In genomic region chr6:36334832-36335459, GRCh38 we compare ENCODE assay signal across 14 cellular contexts. TPM values are rescaled to one million over a fixed set of nuclear protein-coding genes. Genes with fewer than 3 reads are reported as not detected.
A peak's percentile ranks its signal among the peaks of the same experiment; 100 is the strongest.
DNase-seq lines count a peak whose midpoint lies in the region; ATAC-seq and TF ChIP-seq lines count a peak whose summit lies in the region.
"Had no signal": no experiment of that assay in that cellular context is flagged by ENCODE, and none has a peak within 500 bp of the region (broad histone marks: within the 10 kb centered on the region; RNA-seq: fewer than 3 reads in every experiment).

No MANE protein-coding gene starts in this region.

- DNase-seq in Peyer's patch: peak in 2 of 3 donors; percentile 65 to 67
- peak; percentile 79 for DNase-seq in hepatocyte (ENCODE audit: low spot score)
- DNase-seq in stimulated activated effector memory CD8-positive, alpha-beta T cell treated with anti-CD3 and anti-CD28 coated beads, Interleukin-12 subunit alpha, Interleukin-12 subunit beta, amount 100 ng/mL, for 72 hours (ENCODE audit: low spot score in 2 of 2): no peak
- no peak for DNase-seq in activated CD4-positive, alpha-beta T cell treated with anti-CD3 and anti-CD28 coated beads for 4 hours
- DNase-seq: NCI-H774, spleen, trophoblast cell had no signal

- H3K36me3 ChIP-seq in HUES48 (ENCODE audit: control insufficient read depth, insufficient read depth, low read length): no peaks in the 10 kb centered on the region
- H3K36me3 ChIP-seq in Peyer's patch: no peaks in the 10 kb centered on the region
- no peaks in the 10 kb centered on the region for H3K36me3 ChIP-seq in hepatocyte (replicated peaks; ENCODE audit: insufficient read depth, low read depth)
- H3K36me3 ChIP-seq: spleen had no signal

- H4K20me1 ChIP-seq in hepatocyte (ENCODE audit: insufficient read depth, poor library complexity, severe bottlenecking): no peaks in the 10 kb centered on the region

- H2AFZ ChIP-seq in hepatocyte: no peak overlapping the region

- H3K4me1 ChIP-seq in HUES48 (ENCODE audit: control insufficient read depth, insufficient read depth, low read length): peaks cover 4% of the 10 kb centered on the region; the same call in 1 of the 2 replicates
- H3K4me1 ChIP-seq in Peyer's patch: peaks cover 0 to 25% (median 0%) of the 10 kb centered on the region in 4 donors
- H3K4me1 ChIP-seq in hepatocyte (ENCODE audit: insufficient read depth): peaks cover 21% of the 10 kb centered on the region

- WGBS in hepatocyte (ENCODE audit: low lambda C conversion rate, missing lambda C conversion rate): 41% methylated on average over 14 of the region's 14 CpGs

- H3K27ac ChIP-seq in HUES48 (ENCODE audit: low read depth, low read length): peak overlapping the region; percentile 6
- peak overlapping the region in 3 of 4 donors; percentile 63 to 96 (median 86) for H3K27ac ChIP-seq in Peyer's patch
- H3K27ac ChIP-seq in hepatocyte: peak overlapping the region; percentile 98
- H3K27ac ChIP-seq: SK-N-MC had no signal

- H3K4me3 Mint-ChIP-seq in stimulated activated effector memory CD8-positive, alpha-beta T cell treated with anti-CD3 and anti-CD28 coated beads, Interleukin-12 subunit alpha, Interleukin-12 subunit beta, amount 100 ng/mL, for 72 hours: no peak overlapping the region

- no peak for ATAC-seq in stimulated activated effector memory CD8-positive, alpha-beta T cell treated with anti-CD3 and anti-CD28 coated beads, Interleukin-12 subunit alpha, Interleukin-12 subunit beta, amount 100 ng/mL, for 72 hours
- no peak for ATAC-seq in HG03521 (IDR thresholded peaks at IDR 0.05; ENCODE audit: unreplicated experiment)
- ATAC-seq in GM21717 (IDR thresholded peaks at IDR 0.05; ENCODE audit: unreplicated experiment): no peak
- no peak for ATAC-seq in HG03571 (IDR thresholded peaks at IDR 0.05; ENCODE audit: unreplicated experiment)

- peak overlapping the region; percentile 5 for H3K27ac Mint-ChIP-seq in stimulated activated effector memory CD8-positive, alpha-beta T cell treated with anti-CD3 and anti-CD28 coated beads, Interleukin-12 subunit alpha, Interleukin-12 subunit beta, amount 100 ng/mL, for 72 hours

- H3K4me3 ChIP-seq in HUES48 (ENCODE audit: low read depth, low read length) (no peak overlapping the region), Peyer's patch (peak overlapping the region in 3 of 4 donors; percentile 5 to 56 (median 50)), hepatocyte (no peak overlapping the region)
- H3K4me3 ChIP-seq: SK-N-MC, spleen had no signal

- TF ChIP-seq POLR2A in Peyer's patch (IDR thresholded peaks at IDR 0.05): peak; percentile 52 to 59

- no peaks in the 10 kb centered on the region for H3K36me3 Mint-ChIP-seq in stimulated activated effector memory CD8-positive, alpha-beta T cell treated with anti-CD3 and anti-CD28 coated beads, Interleukin-12 subunit alpha, Interleukin-12 subunit beta, amount 100 ng/mL, for 72 hours

- H3K9me3 ChIP-seq in HUES48 (ENCODE audit: control insufficient read depth, insufficient read depth, low read length): no peaks in the 10 kb centered on the region
- H3K9me3 ChIP-seq in Peyer's patch: no peaks in the 10 kb centered on the region
- no peaks in the 10 kb centered on the region for H3K9me3 ChIP-seq in hepatocyte (ENCODE audit: low read depth)
- H3K9me3 ChIP-seq: spleen had no signal

- peaks cover 24% of the 10 kb centered on the region for H3K4me1 Mint-ChIP-seq in stimulated activated effector memory CD8-positive, alpha-beta T cell treated with anti-CD3 and anti-CD28 coated beads, Interleukin-12 subunit alpha, Interleukin-12 subunit beta, amount 100 ng/mL, for 72 hours

- H3K9ac ChIP-seq in HUES48 (ENCODE audit: low read depth, low read length): no peak overlapping the region

- H3K4me2 ChIP-seq in hepatocyte: peak overlapping the region; percentile 68

- TF ChIP-seq CTCF in Peyer's patch (IDR thresholded peaks at IDR 0.05): no peak
- TF ChIP-seq CTCF in hepatocyte (IDR thresholded peaks at IDR 0.05; ENCODE audit: poor library complexity): no peak

- no peaks in the 10 kb centered on the region for H3K9me3 Mint-ChIP-seq in stimulated activated effector memory CD8-positive, alpha-beta T cell treated with anti-CD3 and anti-CD28 coated beads, Interleukin-12 subunit alpha, Interleukin-12 subunit beta, amount 100 ng/mL, for 72 hours

- H3K79me2 ChIP-seq in hepatocyte: no peaks in the 10 kb centered on the region

- peaks cover 9% of the 10 kb centered on the region for H3K27me3 ChIP-seq in HUES48 (ENCODE audit: control insufficient read depth, insufficient read depth, low read length)
- H3K27me3 ChIP-seq in Peyer's patch: no peaks in the 10 kb centered on the region
- no peaks in the 10 kb centered on the region for H3K27me3 ChIP-seq in hepatocyte

- H3K9me2 ChIP-seq in hepatocyte (replicated peaks; ENCODE audit: insufficient read depth): no peaks in the 10 kb centered on the region

RNA-seq across cellular contexts. Expression of gene BNIP5, which starts 1.7 kb away (rescaled TPM):
- total RNA-seq in Peyer's patch: 10 to 100 TPM in 3 of 4 donors, 1 to 10 TPM in 1; 9.1 to 35.4 (median 25.3) TPM
- total RNA-seq in hepatocyte: 27.6 and 29.1 TPM in 2 replicates
- 28.1 and 29.2 TPM in 2 replicates for polyA plus RNA-seq in hepatocyte
- total RNA-seq: spleen had no signal
- polyA plus RNA-seq: neural cell had no signal

RNA-seq across cellular contexts. Expression of gene ETV7, which starts 52.5 kb away (rescaled TPM):
- total RNA-seq in Peyer's patch (10 to 100 TPM in 2 of 4 donors, 1 to 10 TPM in 2; 3.3 to 12.1 (median 9.9) TPM), hepatocyte (0.88 and 1.2 TPM in 2 replicates)
- polyA plus RNA-seq in hepatocyte: 0.60 and 1.2 TPM in 2 replicates
- total RNA-seq: frontal cortex had no signal
- polyA plus RNA-seq: neural cell had no signal

Comparison
In these comparisons a context has a peak if more than half of its experiments do, and no peak if none do; other contexts are left out.
1. H3K27ac ChIP-seq: peak in every context shown above with its lines; median percentile 98 in hepatocyte; 86 in Peyer's patch; 6 in HUES48.
2. H3K4me3 ChIP-seq: peak in Peyer's patch (3 of 4); none in HUES48 (single experiment) and hepatocyte (single experiment).
3. DNase-seq: peak in Peyer's patch (2 of 3) and hepatocyte (single experiment); none in stimulated activated effector memory CD8-positive, alpha-beta T cell treated with anti-CD3 and anti-CD28 coated beads, Interleukin-12 subunit alpha, Interleukin-12 subunit beta, amount 100 ng/mL, for 72 hours (0 of 2) and activated CD4-positive, alpha-beta T cell treated with anti-CD3 and anti-CD28 coated beads for 4 hours (0 of 2).